ENCODE assay signal across 14 cellular contexts in genomic region chr3:25037049-25037547, GRCh38.
DNase-seq lines count a peak whose midpoint lies in the region; ATAC-seq and TF ChIP-seq lines count a peak whose summit lies in the region.
"Had no signal": no experiment of that assay in that cellular context is flagged by ENCODE, and none has a peak within 500 bp of the region (broad histone marks: within the 10 kb centered on the region; RNA-seq: fewer than 3 reads in every experiment).

No MANE protein-coding gene starts in this region.

- intact Hi-C loops in A673 (cut with micrococcal nuclease; ENCODE audit: unreplicated experiment): no loop called here

- no TSS peak for BruUV-seq in A673 (replicated peaks; lab: Mats Ljungman, UMichigan)

- TF ChIP-seq CTCF in A673 (conservative IDR thresholded peaks at IDR 0.05; ENCODE audit: low read depth, low read length): no peak
- TF ChIP-seq CTCF in HEK293 (tag by site-specific recombination; IDR thresholded peaks at IDR 0.05): no peak
- no peak for TF ChIP-seq CTCF in coronary artery (IDR thresholded peaks at IDR 0.05)

- H3K4me3 ChIP-seq in A673 (ENCODE audit: low read depth, low read length, poor library complexity, severe bottlenecking) (no peak overlapping the region), HEK293 (ENCODE audit: low read depth, low read length) (no peak overlapping the region), coronary artery (peak overlapping the region; percentile 3), mesodermal cell (ENCODE audit: extremely low read depth, insufficient read depth, low read length, poor library complexity, severe bottlenecking) (no peak overlapping the region)
- H3K4me3 ChIP-seq: MG63 had no signal

- H3K4me1 ChIP-seq in A673 (ENCODE audit: insufficient read depth, low read length, poor library complexity, severe bottlenecking) (no peaks in the 10 kb centered on the region), HEK293 (ENCODE audit: control insufficient read depth, insufficient read depth, low read length) (peaks cover 7% of the 10 kb centered on the region), mesodermal cell (ENCODE audit: control insufficient read depth, insufficient read depth, low read length, poor library complexity, severe bottlenecking) (no peaks in the 10 kb centered on the region)

- H3K9me3 ChIP-seq in A673 (ENCODE audit: low read depth, low read length, poor library complexity, severe bottlenecking) (no peaks in the 10 kb centered on the region), HEK293 (ENCODE audit: control insufficient read depth, insufficient read depth, low read depth, low read length) (no peaks in the 10 kb centered on the region), mesodermal cell (ENCODE audit: control insufficient read depth, low read length) (no peaks in the 10 kb centered on the region)
- H3K9me3 ChIP-seq: MG63 had no signal

- whole genome bisulfite sequencing in mesodermal cell (ENCODE audit: insufficient coverage in 2 of 2), 2 experiments: 90 to 96% methylated on average over 2 of the region's 6 CpGs

- H3K36me3 ChIP-seq in A673 (ENCODE audit: insufficient read depth, low read length, poor library complexity, severe bottlenecking): no peaks in the 10 kb centered on the region
- no peaks in the 10 kb centered on the region for H3K36me3 ChIP-seq in HEK293 (ENCODE audit: control insufficient read depth in 2 of 2, insufficient read depth in 1 of 2, low read length in 2 of 2)
- H3K36me3 ChIP-seq in mesodermal cell (ENCODE audit: control insufficient read depth, insufficient read depth, low read length): no peaks in the 10 kb centered on the region
- H3K36me3 ChIP-seq: MG63 had no signal

- ATAC-seq in HG02938 (IDR thresholded peaks at IDR 0.05; ENCODE audit: unreplicated experiment) (no peak), GM21528 (IDR thresholded peaks at IDR 0.05; ENCODE audit: low FRiP score, unreplicated experiment) (no peak)

- DNase-seq in A673 (ENCODE audit: low spot score): peak; percentile 48
- DNase-seq in coronary artery (ENCODE audit: low spot score): no peak
- DNase-seq in cerebellar nuclear complex (lab: John Stamatoyannopoulos, UW): no peak
- DNase-seq in foreskin melanocyte: no peak
- DNase-seq: activated CD4-positive, alpha-beta T cell treated with anti-CD3 and anti-CD28 coated beads, Interleukin-2, amount 50 U/mL, for 4 hours; anterior cingulate cortex; hypothalamus; MG63; NCI-H2081; SIG-M5 had no signal

- CTCF ChIA-PET in A673 (lab: Charles Lee) (interaction anchor here (0.6 kb wide), 1 partner anchor 350 kb away, joined by 3 read pairs; no protein-coding TSS in a partner anchor), HEK293 (lab: Yijun Ruan, JAX) (no interaction called here)

- H3K27me3 ChIP-seq in A673 (replicated peaks; ENCODE audit: insufficient read depth, low read depth, low read length, poor library complexity): no peaks in the 10 kb centered on the region
- H3K27me3 ChIP-seq: MG63 had no signal

- H3K27ac ChIP-seq in A673 (ENCODE audit: low read depth, low read length, poor library complexity, severe bottlenecking) (no peak overlapping the region), HEK293 (ENCODE audit: extremely low read depth, low read depth, low read length) (no peak overlapping the region; the same call in 1 of the 2 replicates), coronary artery (peak overlapping the region in 1 of 2 donors; percentile 35), mesodermal cell (ENCODE audit: low read depth, low read length, severe bottlenecking) (peak overlapping the region; percentile 61)

- POLR2A ChIA-PET in A673 (lab: Charles Lee; ENCODE audit: low non-redundant PET): interaction anchor here (0.6 kb wide), 1 partner anchor 230 kb away, joined by 9 read pairs; no protein-coding TSS in a partner anchor
- POLR2A ChIA-PET in HEK293 (lab: Yijun Ruan, JAX): no interaction called here

TF ChIP-seq in HEK293, 187 proteins besides CTCF, POLR2A, EP300 and RAD21 (continues in another document):
- TF ChIP-seq ZNF521 (tag by site-specific recombination; IDR thresholded peaks at IDR 0.05) (no peak), ZNF654 (tag by site-specific recombination; IDR thresholded peaks at IDR 0.05; ENCODE audit: low read depth) (peak; percentile 20), FEZF1 (tag by site-specific recombination; IDR thresholded peaks at IDR 0.05) (peak; percentile 73), OVOL3 (tag by site-specific recombination; IDR thresholded peaks at IDR 0.05) (peak; percentile 88), ZNF292 (tag by site-specific recombination; IDR thresholded peaks at IDR 0.05; ENCODE audit: borderline replicate concordance, low read depth) (no peak), ZNF623 (tag by site-specific recombination; IDR thresholded peaks at IDR 0.05) (no peak), ZNF501 (tag by site-specific recombination; IDR thresholded peaks at IDR 0.05) (0 out of 2 replicates have a peak, but pooled peaks have one; percentile 31), ZNF133 (tag by site-specific recombination; IDR thresholded peaks at IDR 0.05) (no peak), WT1 (tag by site-specific recombination; IDR thresholded peaks at IDR 0.05) (peak; percentile 46), ZNF629 (tag by site-specific recombination; IDR thresholded peaks at IDR 0.05) (0 out of 2 replicates have a peak, but pooled peaks have one; percentile 31), ZNF580 (tag by site-specific recombination; IDR thresholded peaks at IDR 0.05) (peak; percentile 50; the same call in 1 of the 2 replicates), KLF1 (tag by site-specific recombination; IDR thresholded peaks at IDR 0.05) (no peak), INSM2 (tag by site-specific recombination; IDR thresholded peaks at IDR 0.05) (peak; percentile 77), KLF16 (tag by site-specific recombination; IDR thresholded peaks at IDR 0.05) (0 out of 2 replicates have a peak, but pooled peaks have one; percentile 30), ZBTB44 (tag by site-specific recombination; IDR thresholded peaks at IDR 0.05) (peak; percentile 72; the same call in 1 of the 2 replicates), KLF8 (tag by site-specific recombination; IDR thresholded peaks at IDR 0.05) (peak; percentile 49; the same call in 1 of the 2 replicates), ZBTB8A (tag by site-specific recombination; IDR thresholded peaks at IDR 0.05) (no peak), KLF17 (tag by site-specific recombination; IDR thresholded peaks at IDR 0.05) (no peak), ZXDB (tag by site-specific recombination; IDR thresholded peaks at IDR 0.05) (peak; percentile 53; the same call in 1 of the 2 replicates), ZNF777 (tag by site-specific recombination; IDR thresholded peaks at IDR 0.05; ENCODE audit: borderline replicate concordance) (no peak), ZNF362 (tag by site-specific recombination; IDR thresholded peaks at IDR 0.05) (0 out of 2 replicates have a peak, but pooled peaks have one; percentile 32), ZNF24 (tag by site-specific recombination; IDR thresholded peaks at IDR 0.05) (no peak), GFI1B (tag by site-specific recombination; IDR thresholded peaks at IDR 0.05) (peak; percentile 87), ZNF843 (tag by site-specific recombination; IDR thresholded peaks at IDR 0.05) (peak; percentile 91)
